8 cellular contexts compared by ENCODE assay signal in the genomic region with DNA sequence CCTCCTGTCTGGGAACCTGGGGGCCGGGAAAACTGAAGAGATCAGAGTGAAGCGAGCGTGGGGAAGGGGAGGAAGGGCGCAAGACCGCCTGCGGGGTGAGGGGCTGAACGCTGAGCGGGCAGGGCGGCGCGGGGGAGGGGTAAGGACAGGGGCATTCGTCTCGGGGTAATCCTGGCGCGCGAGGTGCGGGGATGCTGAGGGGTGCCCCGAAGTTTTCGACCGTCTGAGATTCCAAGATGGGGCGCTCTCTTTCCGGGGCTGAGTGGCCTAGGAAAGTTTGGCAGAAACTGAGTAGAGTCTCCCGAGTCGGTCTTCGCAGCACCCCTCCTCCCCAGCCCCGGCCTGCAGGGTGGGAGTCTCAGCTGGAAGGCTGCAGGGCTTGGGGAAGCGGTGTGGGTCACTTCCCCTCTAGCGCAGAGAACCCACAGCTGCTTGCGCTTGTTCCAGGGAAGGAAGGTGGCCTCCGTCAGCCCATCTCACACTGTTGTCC. TPM values are rescaled to one million over a fixed set of nuclear protein-coding genes. Genes with fewer than 3 reads are reported as not detected.
DNase-seq lines count a peak whose midpoint lies in the region; ATAC-seq lines count a peak whose summit lies in the region.

No MANE protein-coding gene starts in this region.

- peaks cover 27% of the 10 kb centered on the region for H3K4me1 ChIP-seq in skeletal muscle satellite cell (ENCODE audit: control insufficient read depth, insufficient read depth, low read length)

- H3K27ac Mint-ChIP-seq in activated T-cell treated with anti-CD3 and anti-CD28 coated beads, Interleukin-2, amount 50 U/mL, for 24 hours: peak overlapping the region; percentile 74
- peak overlapping the region; percentile 34 for H3K27ac Mint-ChIP-seq in activated CD8-positive, alpha-beta T cell treated with anti-CD3 and anti-CD28 coated beads, Interleukin-2, amount 10 ng/mL, durations not matched to agents 7 days and 5 days

- peak overlapping the region; percentile 60 for H3K4me3 ChIP-seq in skeletal muscle satellite cell (ENCODE audit: low read length)

- H3K36me3 Mint-ChIP-seq in activated T-cell treated with anti-CD3 and anti-CD28 coated beads, Interleukin-2, amount 50 U/mL, for 24 hours (ENCODE audit: low read depth): peaks cover 33% of the 10 kb centered on the region
- H3K36me3 Mint-ChIP-seq in activated CD8-positive, alpha-beta T cell treated with anti-CD3 and anti-CD28 coated beads, Interleukin-2, amount 10 ng/mL, durations not matched to agents 7 days and 5 days (ENCODE audit: low read depth): peaks cover 20% of the 10 kb centered on the region

- H3K4me2 ChIP-seq in skeletal muscle satellite cell (ENCODE audit: low read length): peak overlapping the region; percentile 77

- POLR2A ChIA-PET in activated CD8-positive, alpha-beta T cell treated with anti-CD3 and anti-CD28 coated beads, Interleukin-2, amount 10 ng/mL, durations not matched to agents 7 days and 5 days (lab: Charles Lee): no interaction called here

- CTCF ChIA-PET in activated CD8-positive, alpha-beta T cell treated with anti-CD3 and anti-CD28 coated beads, Interleukin-2, amount 10 ng/mL, durations not matched to agents 7 days and 5 days (lab: Charles Lee): interaction anchor here (0.8 to 1.2 kb wide), 2 partner anchors 10 to 14 kb away, joined by 3 to 4 read pairs; a partner anchor contains a TSS

- H3K27me3 ChIP-seq in skeletal muscle satellite cell (ENCODE audit: control insufficient read depth, insufficient read depth, low read length): peaks cover 24% of the 10 kb centered on the region

- H3K36me3 ChIP-seq in skeletal muscle satellite cell (ENCODE audit: insufficient read depth, low read length): peaks cover 24% of the 10 kb centered on the region

- H3K9ac ChIP-seq in skeletal muscle satellite cell (ENCODE audit: low read depth, low read length): no peak overlapping the region

- H3K27me3 Mint-ChIP-seq in activated T-cell treated with anti-CD3 and anti-CD28 coated beads, Interleukin-2, amount 50 U/mL, for 24 hours: no peaks in the 10 kb centered on the region
- no peaks in the 10 kb centered on the region for H3K27me3 Mint-ChIP-seq in activated CD8-positive, alpha-beta T cell treated with anti-CD3 and anti-CD28 coated beads, Interleukin-2, amount 10 ng/mL, durations not matched to agents 7 days and 5 days (ENCODE audit: low read depth)

- no peaks in the 10 kb centered on the region for H3K9me3 Mint-ChIP-seq in activated T-cell treated with anti-CD3 and anti-CD28 coated beads, Interleukin-2, amount 50 U/mL, for 24 hours
- no peaks in the 10 kb centered on the region for H3K9me3 Mint-ChIP-seq in activated CD8-positive, alpha-beta T cell treated with anti-CD3 and anti-CD28 coated beads, Interleukin-2, amount 10 ng/mL, durations not matched to agents 7 days and 5 days (ENCODE audit: insufficient read depth)

- H3K4me1 Mint-ChIP-seq in activated T-cell treated with anti-CD3 and anti-CD28 coated beads, Interleukin-2, amount 50 U/mL, for 24 hours (ENCODE audit: low read depth): peaks cover 66% of the 10 kb centered on the region
- H3K4me1 Mint-ChIP-seq in activated CD8-positive, alpha-beta T cell treated with anti-CD3 and anti-CD28 coated beads, Interleukin-2, amount 10 ng/mL, durations not matched to agents 7 days and 5 days (ENCODE audit: low read depth): peaks cover 58% of the 10 kb centered on the region

- no peak for DNase-seq in activated T-cell treated with anti-CD3 and anti-CD28 coated beads, Interleukin-2, amount 50 U/mL, for 24 hours
- no peak for DNase-seq in activated T-cell treated with anti-CD3 and anti-CD28 coated beads for 4 hours
- DNase-seq in activated CD8-positive, alpha-beta T cell treated with anti-CD3 and anti-CD28 coated beads, Interleukin-2, amount 10 ng/mL, durations not matched to agents 7 days and 5 days: no peak
- peak; percentile 53 for DNase-seq in left ventricle myocardium superior
- DNase-seq in COLO829 (ENCODE audit: low spot score): no peak
- no peak for DNase-seq in COR-L47 (lab: John Stamatoyannopoulos, UW)

- no peak for ATAC-seq in activated CD8-positive, alpha-beta T cell treated with anti-CD3 and anti-CD28 coated beads, Interleukin-2, amount 10 ng/mL, durations not matched to agents 7 days and 5 days
- ATAC-seq in left ventricle myocardium superior (peak; percentile 33), GM19455 (IDR thresholded peaks at IDR 0.05; ENCODE audit: unreplicated experiment) (no peak)

- peak overlapping the region; percentile 68 for H3K4me3 Mint-ChIP-seq in activated T-cell treated with anti-CD3 and anti-CD28 coated beads, Interleukin-2, amount 50 U/mL, for 24 hours
- H3K4me3 Mint-ChIP-seq in activated CD8-positive, alpha-beta T cell treated with anti-CD3 and anti-CD28 coated beads, Interleukin-2, amount 10 ng/mL, durations not matched to agents 7 days and 5 days: peak overlapping the region; percentile 77

- intact Hi-C loops in left ventricle myocardium superior (cut with micrococcal nuclease): loop anchor here (5.0 kb wide), 1 partner anchor 88 kb away; no protein-coding TSS in a partner anchor

- H3K9me3 ChIP-seq in skeletal muscle satellite cell (replicated peaks; ENCODE audit: low read length): no peaks in the 10 kb centered on the region

RNA-seq across cellular contexts. Expression of a gene that starts 0.6 kb away (rescaled TPM):
- 1 to 10 TPM; 4.7 to 6.3 TPM for total RNA-seq in activated CD8-positive, alpha-beta T cell treated with anti-CD3 and anti-CD28 coated beads, Interleukin-2, amount 10 ng/mL, durations not matched to agents 7 days and 5 days
- 42.6 TPM for total RNA-seq in left ventricle myocardium superior
- 1.7 and 2.0 TPM in 2 replicates for total RNA-seq in skeletal muscle satellite cell (2012; rRNA removed)

RNA-seq across cellular contexts. Expression of a gene that starts 10.5 kb away (rescaled TPM):
- total RNA-seq in activated CD8-positive, alpha-beta T cell treated with anti-CD3 and anti-CD28 coated beads, Interleukin-2, amount 10 ng/mL, durations not matched to agents 7 days and 5 days: 1,000 to 10,000 TPM in 1 of 2 experiments, 100 to 1,000 TPM in 1; 959 to 1,020 TPM
- 724 TPM for total RNA-seq in left ventricle myocardium superior
- total RNA-seq in skeletal muscle satellite cell (2012; rRNA removed): 347 and 718 TPM in 2 replicates
